ENCODE assay signal across 2 cellular contexts in the genomic region with DNA sequence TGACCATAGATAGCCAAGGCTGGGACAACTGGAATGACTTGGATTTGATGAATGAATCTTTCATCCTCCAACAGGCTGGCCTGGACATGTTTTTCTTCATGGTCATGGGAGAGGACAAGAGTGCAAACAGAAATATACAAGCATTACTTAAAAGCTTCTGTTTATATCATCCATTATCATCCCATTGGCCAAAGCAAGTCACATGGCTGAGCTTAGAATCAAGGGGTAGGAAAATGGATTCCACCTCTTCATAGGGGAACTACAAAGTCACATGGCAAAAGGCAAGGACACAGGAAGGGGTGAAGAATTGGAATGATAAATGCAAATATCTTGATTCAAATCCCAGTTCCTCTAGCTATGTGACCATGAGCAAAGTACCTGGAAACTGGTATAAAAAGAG.
TF ChIP-seq lines count a peak whose summit lies in the region.

No MANE protein-coding gene starts in this region.

TF ChIP-seq in K562, 482 proteins besides CTCF, POLR2A, EP300 and RAD21 (continued from another document):
- TF ChIP-seq HDAC3 (IDR thresholded peaks at IDR 0.05; ENCODE audit: borderline replicate concordance, partially characterized antibody) (no peak), SRSF3 (IDR thresholded peaks at IDR 0.05; ENCODE audit: insufficient read depth, low read length) (no peak), NFYB (IDR thresholded peaks at IDR 0.05; ENCODE audit: extremely low read depth, insufficient read length) (peak; percentile 68), TAF9B (IDR thresholded peaks at IDR 0.05; ENCODE audit: partially characterized antibody) (no peak), ZKSCAN3 (CRISPR knock-in tag; IDR thresholded peaks at IDR 0.05) (no peak), CCAR2 (IDR thresholded peaks at IDR 0.05; ENCODE audit: low read depth, low read length) (no peak)
- TF ChIP-seq, protein P1, sequence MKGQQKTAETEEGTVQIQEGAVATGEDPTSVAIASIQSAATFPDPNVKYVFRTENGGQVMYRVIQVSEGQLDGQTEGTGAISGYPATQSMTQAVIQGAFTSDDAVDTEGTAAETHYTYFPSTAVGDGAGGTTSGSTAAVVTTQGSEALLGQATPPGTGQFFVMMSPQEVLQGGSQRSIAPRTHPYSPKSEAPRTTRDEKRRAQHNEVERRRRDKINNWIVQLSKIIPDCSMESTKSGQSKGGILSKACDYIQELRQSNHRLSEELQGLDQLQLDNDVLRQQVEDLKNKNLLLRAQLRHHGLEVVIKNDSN (CRISPR knock-in tag; IDR thresholded peaks at IDR 0.05): peak; percentile 50
- TF ChIP-seq, protein P2, sequence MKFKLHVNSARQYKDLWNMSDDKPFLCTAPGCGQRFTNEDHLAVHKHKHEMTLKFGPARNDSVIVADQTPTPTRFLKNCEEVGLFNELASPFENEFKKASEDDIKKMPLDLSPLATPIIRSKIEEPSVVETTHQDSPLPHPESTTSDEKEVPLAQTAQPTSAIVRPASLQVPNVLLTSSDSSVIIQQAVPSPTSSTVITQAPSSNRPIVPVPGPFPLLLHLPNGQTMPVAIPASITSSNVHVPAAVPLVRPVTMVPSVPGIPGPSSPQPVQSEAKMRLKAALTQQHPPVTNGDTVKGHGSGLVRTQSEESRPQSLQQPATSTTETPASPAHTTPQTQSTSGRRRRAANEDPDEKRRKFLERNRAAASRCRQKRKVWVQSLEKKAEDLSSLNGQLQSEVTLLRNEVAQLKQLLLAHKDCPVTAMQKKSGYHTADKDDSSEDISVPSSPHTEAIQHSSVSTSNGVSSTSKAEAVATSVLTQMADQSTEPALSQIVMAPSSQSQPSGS (CRISPR knock-in tag; IDR thresholded peaks at IDR 0.05): no peak
- TF ChIP-seq, protein P3, sequence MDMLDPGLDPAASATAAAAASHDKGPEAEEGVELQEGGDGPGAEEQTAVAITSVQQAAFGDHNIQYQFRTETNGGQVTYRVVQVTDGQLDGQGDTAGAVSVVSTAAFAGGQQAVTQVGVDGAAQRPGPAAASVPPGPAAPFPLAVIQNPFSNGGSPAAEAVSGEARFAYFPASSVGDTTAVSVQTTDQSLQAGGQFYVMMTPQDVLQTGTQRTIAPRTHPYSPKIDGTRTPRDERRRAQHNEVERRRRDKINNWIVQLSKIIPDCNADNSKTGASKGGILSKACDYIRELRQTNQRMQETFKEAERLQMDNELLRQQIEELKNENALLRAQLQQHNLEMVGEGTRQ (CRISPR knock-in tag; IDR thresholded peaks at IDR 0.05): peak; percentile 19; the same call in 1 of the 2 replicates
TF ChIP-seq in K562: peak in this region for 4.

TF ChIP-seq in HEK293T, 16 proteins besides CTCF, POLR2A, EP300 and RAD21 (continued from another document):
- no peak for TF ChIP-seq L3MBTL2 (conservative IDR thresholded peaks at IDR 0.05)
TF ChIP-seq in HEK293T: peak in this region for 0.
